Comparison of ENCODE assay signal across 1 cellular context in the genomic region with DNA sequence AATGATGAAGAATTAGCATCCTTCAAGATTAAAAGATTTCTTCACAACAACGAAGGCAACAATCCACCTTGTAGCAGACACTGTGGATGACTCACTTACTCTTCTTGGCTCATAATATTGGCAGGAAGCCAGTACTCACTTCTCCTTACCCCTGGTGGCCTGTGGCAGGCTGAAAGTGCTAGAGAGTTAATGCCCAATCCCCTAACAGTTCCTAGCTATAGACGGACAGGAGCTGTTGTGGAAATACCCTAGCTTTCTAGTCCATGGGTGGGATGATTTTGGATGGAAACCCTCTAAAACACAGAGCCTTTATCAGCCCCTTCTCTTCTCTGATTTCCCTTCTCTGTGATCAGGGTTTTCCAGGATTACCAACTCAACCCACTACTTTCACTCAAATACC.
TF ChIP-seq lines count a peak whose summit lies in the region.

No MANE protein-coding gene starts in this region.

TF ChIP-seq in GM23338, 12 proteins besides CTCF, POLR2A, EP300 and RAD21:
- TF ChIP-seq, protein P1, sequence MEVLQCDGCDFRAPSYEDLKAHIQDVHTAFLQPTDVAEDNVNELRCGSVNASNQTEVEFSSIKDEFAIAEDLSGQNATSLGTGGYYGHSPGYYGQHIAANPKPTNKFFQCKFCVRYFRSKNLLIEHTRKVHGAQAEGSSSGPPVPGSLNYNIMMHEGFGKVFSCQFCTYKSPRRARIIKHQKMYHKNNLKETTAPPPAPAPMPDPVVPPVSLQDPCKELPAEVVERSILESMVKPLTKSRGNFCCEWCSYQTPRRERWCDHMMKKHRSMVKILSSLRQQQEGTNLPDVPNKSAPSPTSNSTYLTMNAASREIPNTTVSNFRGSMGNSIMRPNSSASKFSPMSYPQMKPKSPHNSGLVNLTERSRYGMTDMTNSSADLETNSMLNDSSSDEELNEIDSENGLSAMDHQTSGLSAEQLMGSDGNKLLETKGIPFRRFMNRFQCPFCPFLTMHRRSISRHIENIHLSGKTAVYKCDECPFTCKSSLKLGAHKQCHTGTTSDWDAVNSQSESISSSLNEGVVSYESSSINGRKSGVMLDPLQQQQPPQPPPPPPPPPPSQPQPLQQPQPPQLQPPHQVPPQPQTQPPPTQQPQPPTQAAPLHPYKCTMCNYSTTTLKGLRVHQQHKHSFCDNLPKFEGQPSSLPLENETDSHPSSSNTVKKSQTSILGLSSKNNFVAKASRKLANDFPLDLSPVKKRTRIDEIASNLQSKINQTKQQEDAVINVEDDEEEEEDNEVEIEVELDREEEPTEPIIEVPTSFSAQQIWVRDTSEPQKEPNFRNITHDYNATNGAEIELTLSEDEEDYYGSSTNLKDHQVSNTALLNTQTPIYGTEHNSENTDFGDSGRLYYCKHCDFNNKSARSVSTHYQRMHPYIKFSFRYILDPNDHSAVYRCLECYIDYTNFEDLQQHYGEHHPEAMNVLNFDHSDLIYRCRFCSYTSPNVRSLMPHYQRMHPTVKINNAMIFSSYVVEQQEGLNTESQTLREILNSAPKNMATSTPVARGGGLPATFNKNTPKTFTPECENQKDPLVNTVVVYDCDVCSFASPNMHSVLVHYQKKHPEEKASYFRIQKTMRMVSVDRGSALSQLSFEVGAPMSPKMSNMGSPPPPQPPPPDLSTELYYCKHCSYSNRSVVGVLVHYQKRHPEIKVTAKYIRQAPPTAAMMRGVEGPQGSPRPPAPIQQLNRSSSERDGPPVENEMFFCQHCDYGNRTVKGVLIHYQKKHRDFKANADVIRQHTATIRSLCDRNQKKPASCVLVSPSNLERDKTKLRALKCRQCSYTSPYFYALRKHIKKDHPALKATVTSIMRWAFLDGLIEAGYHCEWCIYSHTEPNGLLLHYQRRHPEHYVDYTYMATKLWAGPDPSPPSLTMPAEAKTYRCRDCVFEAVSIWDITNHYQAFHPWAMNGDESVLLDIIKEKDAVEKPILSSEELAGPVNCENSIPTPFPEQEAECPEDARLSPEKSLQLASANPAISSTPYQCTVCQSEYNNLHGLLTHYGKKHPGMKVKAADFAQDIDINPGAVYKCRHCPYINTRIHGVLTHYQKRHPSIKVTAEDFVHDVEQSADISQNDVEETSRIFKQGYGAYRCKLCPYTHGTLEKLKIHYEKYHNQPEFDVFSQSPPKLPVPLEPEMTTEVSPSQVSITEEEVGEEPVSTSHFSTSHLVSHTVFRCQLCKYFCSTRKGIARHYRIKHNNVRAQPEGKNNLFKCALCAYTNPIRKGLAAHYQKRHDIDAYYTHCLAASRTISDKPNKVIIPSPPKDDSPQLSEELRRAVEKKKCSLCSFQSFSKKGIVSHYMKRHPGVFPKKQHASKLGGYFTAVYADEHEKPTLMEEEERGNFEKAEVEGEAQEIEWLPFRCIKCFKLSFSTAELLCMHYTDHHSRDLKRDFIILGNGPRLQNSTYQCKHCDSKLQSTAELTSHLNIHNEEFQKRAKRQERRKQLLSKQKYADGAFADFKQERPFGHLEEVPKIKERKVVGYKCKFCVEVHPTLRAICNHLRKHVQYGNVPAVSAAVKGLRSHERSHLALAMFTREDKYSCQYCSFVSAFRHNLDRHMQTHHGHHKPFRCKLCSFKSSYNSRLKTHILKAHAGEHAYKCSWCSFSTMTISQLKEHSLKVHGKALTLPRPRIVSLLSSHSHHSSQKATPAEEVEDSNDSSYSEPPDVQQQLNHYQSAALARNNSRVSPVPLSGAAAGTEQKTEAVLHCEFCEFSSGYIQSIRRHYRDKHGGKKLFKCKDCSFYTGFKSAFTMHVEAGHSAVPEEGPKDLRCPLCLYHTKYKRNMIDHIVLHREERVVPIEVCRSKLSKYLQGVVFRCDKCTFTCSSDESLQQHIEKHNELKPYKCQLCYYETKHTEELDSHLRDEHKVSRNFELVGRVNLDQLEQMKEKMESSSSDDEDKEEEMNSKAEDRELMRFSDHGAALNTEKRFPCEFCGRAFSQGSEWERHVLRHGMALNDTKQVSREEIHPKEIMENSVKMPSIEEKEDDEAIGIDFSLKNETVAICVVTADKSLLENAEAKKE (CRISPR knock-in tag; IDR thresholded peaks at IDR 0.05), result no peak
- no peak for TF ChIP-seq CREB1 (CRISPR knock-in tag; IDR thresholded peaks at IDR 0.05; ENCODE audit: low read depth)
- no peak for TF ChIP-seq EZH2phosphoT487 (IDR thresholded peaks at IDR 0.05; ENCODE audit: unreplicated experiment)
- no peak for TF ChIP-seq ZNF331 (CRISPR knock-in tag; IDR thresholded peaks at IDR 0.05; ENCODE audit: low read depth)
- TF ChIP-seq, protein P2, sequence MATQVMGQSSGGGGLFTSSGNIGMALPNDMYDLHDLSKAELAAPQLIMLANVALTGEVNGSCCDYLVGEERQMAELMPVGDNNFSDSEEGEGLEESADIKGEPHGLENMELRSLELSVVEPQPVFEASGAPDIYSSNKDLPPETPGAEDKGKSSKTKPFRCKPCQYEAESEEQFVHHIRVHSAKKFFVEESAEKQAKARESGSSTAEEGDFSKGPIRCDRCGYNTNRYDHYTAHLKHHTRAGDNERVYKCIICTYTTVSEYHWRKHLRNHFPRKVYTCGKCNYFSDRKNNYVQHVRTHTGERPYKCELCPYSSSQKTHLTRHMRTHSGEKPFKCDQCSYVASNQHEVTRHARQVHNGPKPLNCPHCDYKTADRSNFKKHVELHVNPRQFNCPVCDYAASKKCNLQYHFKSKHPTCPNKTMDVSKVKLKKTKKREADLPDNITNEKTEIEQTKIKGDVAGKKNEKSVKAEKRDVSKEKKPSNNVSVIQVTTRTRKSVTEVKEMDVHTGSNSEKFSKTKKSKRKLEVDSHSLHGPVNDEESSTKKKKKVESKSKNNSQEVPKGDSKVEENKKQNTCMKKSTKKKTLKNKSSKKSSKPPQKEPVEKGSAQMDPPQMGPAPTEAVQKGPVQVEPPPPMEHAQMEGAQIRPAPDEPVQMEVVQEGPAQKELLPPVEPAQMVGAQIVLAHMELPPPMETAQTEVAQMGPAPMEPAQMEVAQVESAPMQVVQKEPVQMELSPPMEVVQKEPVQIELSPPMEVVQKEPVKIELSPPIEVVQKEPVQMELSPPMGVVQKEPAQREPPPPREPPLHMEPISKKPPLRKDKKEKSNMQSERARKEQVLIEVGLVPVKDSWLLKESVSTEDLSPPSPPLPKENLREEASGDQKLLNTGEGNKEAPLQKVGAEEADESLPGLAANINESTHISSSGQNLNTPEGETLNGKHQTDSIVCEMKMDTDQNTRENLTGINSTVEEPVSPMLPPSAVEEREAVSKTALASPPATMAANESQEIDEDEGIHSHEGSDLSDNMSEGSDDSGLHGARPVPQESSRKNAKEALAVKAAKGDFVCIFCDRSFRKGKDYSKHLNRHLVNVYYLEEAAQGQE (IDR thresholded peaks at IDR 0.05; ENCODE audit: unreplicated experiment), result no peak
- no peak for TF ChIP-seq POLR2AphosphoS5 (IDR thresholded peaks at IDR 0.05; ENCODE audit: low read depth)
- no peak for TF ChIP-seq ZNF114 (CRISPR knock-in tag; IDR thresholded peaks at IDR 0.05)
- TF ChIP-seq, protein P3, sequence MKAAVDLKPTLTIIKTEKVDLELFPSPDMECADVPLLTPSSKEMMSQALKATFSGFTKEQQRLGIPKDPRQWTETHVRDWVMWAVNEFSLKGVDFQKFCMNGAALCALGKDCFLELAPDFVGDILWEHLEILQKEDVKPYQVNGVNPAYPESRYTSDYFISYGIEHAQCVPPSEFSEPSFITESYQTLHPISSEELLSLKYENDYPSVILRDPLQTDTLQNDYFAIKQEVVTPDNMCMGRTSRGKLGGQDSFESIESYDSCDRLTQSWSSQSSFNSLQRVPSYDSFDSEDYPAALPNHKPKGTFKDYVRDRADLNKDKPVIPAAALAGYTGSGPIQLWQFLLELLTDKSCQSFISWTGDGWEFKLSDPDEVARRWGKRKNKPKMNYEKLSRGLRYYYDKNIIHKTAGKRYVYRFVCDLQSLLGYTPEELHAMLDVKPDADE (IDR thresholded peaks at IDR 0.05), result no peak
- TF ChIP-seq EZH2 (IDR thresholded peaks at IDR 0.05; ENCODE audit: low read depth, unreplicated experiment), result no peak
- no peak for TF ChIP-seq JUNB (IDR thresholded peaks at IDR 0.05; ENCODE audit: unreplicated experiment)
- TF ChIP-seq STAT1 (IDR thresholded peaks at IDR 0.05; ENCODE audit: unreplicated experiment), result no peak
- no peak for TF ChIP-seq NANOG (IDR thresholded peaks at IDR 0.05; ENCODE audit: borderline replicate concordance)
